In the genomic region with DNA sequence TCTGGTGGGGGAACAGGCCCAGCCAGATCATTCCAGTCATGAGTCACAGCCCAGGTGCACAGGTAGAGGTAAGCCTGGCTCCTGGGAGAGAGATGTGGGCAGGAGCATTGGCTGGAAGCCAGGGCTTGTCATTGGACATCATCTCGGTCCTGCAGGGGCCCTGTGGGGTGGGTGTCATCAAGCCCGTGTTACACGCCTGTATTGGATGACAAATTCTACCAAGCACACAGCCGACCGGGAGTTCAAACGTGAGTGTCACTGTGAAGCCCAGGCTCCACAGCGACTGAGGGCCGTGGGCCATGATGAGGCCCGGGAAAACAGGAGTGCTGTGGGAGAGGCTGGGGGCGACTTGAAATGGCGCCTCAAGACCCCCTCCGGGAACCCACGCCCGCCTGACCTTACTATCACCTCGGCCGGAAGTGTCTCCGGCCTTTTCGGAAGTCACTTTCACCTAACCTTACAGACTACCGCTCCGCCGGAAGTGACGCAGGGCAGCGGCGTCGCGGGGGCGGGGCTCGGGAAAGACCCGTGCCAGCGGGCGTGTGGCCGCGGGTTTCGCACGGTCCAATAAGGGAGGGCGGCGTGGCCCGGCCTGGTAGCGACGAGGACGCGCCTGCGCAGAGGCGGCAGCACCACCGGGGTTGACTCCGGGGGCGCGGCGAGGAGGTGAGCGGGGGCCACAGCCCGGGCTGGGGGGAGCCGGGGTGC, we compare ENCODE assay signal across 8 cellular contexts. TPM values are rescaled to one million over a fixed set of nuclear protein-coding genes. Genes with fewer than 3 reads are reported as not detected.
DNase-seq lines count a peak whose midpoint lies in the region; TF ChIP-seq lines count a peak whose summit lies in the region.

A gene (plus strand): TSS at position 629 of the 708 bp plus-strand sequence. CDS start 1,293 bp downstream, outside the sequence.

- in situ Hi-C loops in G401 (cut with HindIII; ENCODE audit: low sequenced_read_pairs) (no loop called here), HAP-1 (cut with MboI; ENCODE audit: low sequenced_read_pairs) (no loop called here)

- H3F3A ChIP-seq in MM.1S (ENCODE audit: insufficient read depth, low read length) = peaks cover 30% of the 10 kb centered on the region

- peak; percentile 97 for DNase-seq in G401 (ENCODE audit: low spot score)
- peak; percentile 92 to 97 for DNase-seq in HAP-1 (ENCODE audit: low spot score in 2 of 2)
- peak; percentile 98 for DNase-seq in MM.1S
- DNase-seq in SIG-M5 (lab: John Stamatoyannopoulos, UW) = peak; percentile 44
- DNase-seq in activated gamma-delta T cell (lab: John Stamatoyannopoulos, UW) = peak; percentile 99
- peak; percentile 94 for DNase-seq in fibroblast of the conjunctiva (ENCODE audit: low read depth)
- peak; percentile 93 for DNase-seq in neural crest cell (ENCODE audit: low read depth, low spot score)

- no peaks in the 10 kb centered on the region for H3K9me2 ChIP-seq in MM.1S (replicated peaks; ENCODE audit: insufficient read depth, low read length)

- peaks cover 36% of the 10 kb centered on the region for H3K79me2 ChIP-seq in MM.1S (ENCODE audit: low read length)

- H3K27me3 ChIP-seq in HAP-1 (ENCODE audit: low read depth) (no peaks in the 10 kb centered on the region), MM.1S (replicated peaks; ENCODE audit: insufficient read depth, low read length) (no peaks in the 10 kb centered on the region), stomach smooth muscle (ENCODE audit: control insufficient read depth in 1 of 2, insufficient read depth in 2 of 2, low read length in 2 of 2) (no peaks in the 10 kb centered on the region)

- TF ChIP-seq CTCF in MM.1S (IDR thresholded peaks at IDR 0.05; ENCODE audit: low read length) (no peak), neural crest cell (conservative IDR thresholded peaks at IDR 0.05) (no peak)

- peak within 1 kb of the TSS; percentile 95 for H3K4me3 Mint-ChIP-seq in neural crest cell

- H2AFZ ChIP-seq in MM.1S (ENCODE audit: low read length) = peak within 1 kb of the TSS; percentile 61; the same call in 1 of the 2 replicates

- H3K4me3 ChIP-seq in HAP-1 (peak within 1 kb of the TSS; percentile 97), MM.1S (ENCODE audit: low read length) (peak within 1 kb of the TSS; percentile 94), stomach smooth muscle (ENCODE audit: low read length in 2 of 2) (peak within 1 kb of the TSS; percentile 75 to 86)

- H3K9me3 ChIP-seq in HAP-1 (no peaks in the 10 kb centered on the region), MM.1S (replicated peaks; ENCODE audit: insufficient read depth, low read length) (no peaks in the 10 kb centered on the region), stomach smooth muscle (ENCODE audit: control insufficient read depth in 2 of 2, low read length in 2 of 2) (no peaks in the 10 kb centered on the region)

- peaks cover 3% of the 10 kb centered on the region for H3K36me3 Mint-ChIP-seq in neural crest cell (ENCODE audit: low read depth)

- no peaks in the 10 kb centered on the region for H4K20me1 ChIP-seq in MM.1S (ENCODE audit: insufficient read depth, low read length)

- H3K9ac ChIP-seq in MM.1S (ENCODE audit: low read length) (peak within 1 kb of the TSS; percentile 95), stomach smooth muscle (ENCODE audit: low read length in 2 of 2) (peak within 1 kb of the TSS; percentile 84 to 97)

- peaks cover 2% of the 10 kb centered on the region for H3K27me3 Mint-ChIP-seq in neural crest cell (ENCODE audit: low read depth)

- H3K4me1 Mint-ChIP-seq in neural crest cell = peaks cover 21% of the 10 kb centered on the region

- H3K36me3 ChIP-seq in HAP-1 (replicated peaks) (peaks cover 45% of the 10 kb centered on the region), MM.1S (replicated peaks; ENCODE audit: insufficient read depth, low read length) (no peaks in the 10 kb centered on the region), stomach smooth muscle (ENCODE audit: control insufficient read depth in 2 of 2, insufficient read depth in 2 of 2, low read length in 2 of 2) (peaks cover 8 to 17% of the 10 kb centered on the region in 2 donors)

- H3K4me2 ChIP-seq in MM.1S (ENCODE audit: low read depth, low read length) = peak within 1 kb of the TSS; percentile 98

- H3K27ac Mint-ChIP-seq in neural crest cell (ENCODE audit: unreplicated experiment) = peak within 1 kb of the TSS; percentile 96

- H3K4me1 ChIP-seq in HAP-1 = peaks cover 18% of the 10 kb centered on the region
- H3K4me1 ChIP-seq in MM.1S (ENCODE audit: low read length) = peaks cover 23% of the 10 kb centered on the region
- H3K4me1 ChIP-seq in stomach smooth muscle (ENCODE audit: control insufficient read depth, insufficient read depth, low read length) = peaks cover 45% of the 10 kb centered on the region

- H3K9me3 Mint-ChIP-seq in neural crest cell = no peaks in the 10 kb centered on the region

- peak within 1 kb of the TSS; percentile 95 for H3K27ac ChIP-seq in MM.1S (ENCODE audit: low read length)
- H3K27ac ChIP-seq in stomach smooth muscle (ENCODE audit: low read length) = peak within 1 kb of the TSS; percentile 100

RNA-seq across cellular contexts. Expression of the gene that starts here (rescaled TPM):
- total RNA-seq in G401 (2014; rRNA removed; shearing (Covaris generic)) = 20.6 and 27.8 TPM in 2 replicates
- 29.2 and 33.7 TPM in 2 replicates for total RNA-seq in neural crest cell

Comparison
In these comparisons a context has a peak if more than half of its experiments do, and no peak if none do; other contexts are left out.
1. Peak in every context shown above with its lines: DNase-seq, H3K4me3 ChIP-seq and H3K27ac ChIP-seq.
2. DNase-seq: peak in every context shown above with its lines; median percentile 99 in activated gamma-delta T cell; 98 in MM.1S; 97 in G401; 94 in HAP-1; 94 in fibroblast of the conjunctiva; 93 in neural crest cell; 44 in SIG-M5.